11 cellular contexts compared by ENCODE assay signal in the genomic region with DNA sequence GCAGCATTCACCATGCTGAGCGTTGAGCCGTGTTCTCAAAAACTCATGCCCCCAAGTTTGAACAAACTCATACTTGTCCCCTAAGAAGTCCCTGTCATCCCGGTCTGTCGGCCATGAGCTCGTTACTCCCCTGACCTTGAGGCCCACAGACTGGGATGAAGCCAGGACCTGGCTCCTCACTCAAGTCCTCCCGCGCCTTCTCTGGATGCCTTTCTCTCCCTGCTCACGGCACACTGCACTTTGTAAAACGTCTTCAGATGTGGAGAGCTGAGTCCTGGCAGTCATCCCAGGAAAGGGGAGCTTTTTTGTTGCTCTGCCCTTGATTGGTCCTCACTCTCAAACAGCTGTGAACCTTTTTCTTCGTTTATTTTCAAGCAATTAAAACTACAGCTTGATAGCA.
DNase-seq lines count a peak whose midpoint lies in the region; TF ChIP-seq lines count a peak whose summit lies in the region.
"Had no signal": no experiment of that assay in that cellular context is flagged by ENCODE, and none has a peak within 500 bp of the region (broad histone marks: within the 10 kb centered on the region; RNA-seq: fewer than 3 reads in every experiment).

No MANE protein-coding gene starts in this region.

- TF ChIP-seq CTCF in HEK293 (tag by site-specific recombination; IDR thresholded peaks at IDR 0.05) = no peak
- no peak for TF ChIP-seq CTCF in astrocyte of the cerebellum (IDR thresholded peaks at IDR 0.05; ENCODE audit: low read depth, low read length, missing control alignments)
- TF ChIP-seq CTCF in smooth muscle cell (IDR thresholded peaks at IDR 0.05; ENCODE audit: borderline replicate concordance, insufficient read depth, poor library complexity, severe bottlenecking) = no peak
- TF ChIP-seq CTCF in spleen (IDR thresholded peaks at IDR 0.05 in 8 of 11, conservative IDR thresholded peaks at IDR 0.05 in 3 of 11) = no peak

- intact Hi-C loops in spleen (cut with DNase I; ENCODE audit: low total_unique reads) = no loop called here

- H3K27ac ChIP-seq in HEK293 (ENCODE audit: extremely low read depth, low read depth, low read length) = no peak overlapping the region
- peak overlapping the region; percentile 6 for H3K27ac ChIP-seq in smooth muscle cell (ENCODE audit: low read depth)
- peak overlapping the region in 4 of 8 donors; percentile 28 to 59 (median 40) for H3K27ac ChIP-seq in spleen

- no peaks in the 10 kb centered on the region for H3K36me3 Mint-ChIP-seq in activated CD4-positive, alpha-beta memory T cell treated with anti-CD3 and anti-CD28 coated beads, Interleukin-2, amount 10 ng/mL, durations not matched to agents 7 days and 5 days (ENCODE audit: low read depth)

- H3K4me2 ChIP-seq in smooth muscle cell = peak overlapping the region; percentile 37

- H3K4me3 ChIP-seq in HEK293 (ENCODE audit: low read depth, low read length) (no peak overlapping the region), astrocyte of the cerebellum (ENCODE audit: low read depth, low read length) (no peak overlapping the region), smooth muscle cell (no peak overlapping the region), spleen (no peak overlapping the region)

- in situ Hi-C loops in astrocyte of the cerebellum (cut with HindIII; ENCODE audit: low sequenced_read_pairs) = no loop called here

- CTCF ChIA-PET in HEK293 (lab: Yijun Ruan, JAX) = interaction anchor here (0.6 to 3.8 kb wide), 7 partner anchors 8 to 1661 kb away, joined by 3 to 43 read pairs (median 5); no protein-coding TSS in a partner anchor
- CTCF ChIA-PET in activated CD4-positive, alpha-beta memory T cell treated with anti-CD3 and anti-CD28 coated beads, Interleukin-2, amount 10 ng/mL, durations not matched to agents 7 days and 5 days (lab: Charles Lee) = interaction anchor here (1.6 to 4.6 kb wide), 4 partner anchors 8 to 27 kb away, joined by 5 to 26 read pairs (median 7); no protein-coding TSS in a partner anchor

- H3F3A ChIP-seq in smooth muscle cell (ENCODE audit: low read depth) = no peaks in the 10 kb centered on the region

- H3K9me3 ChIP-seq in HEK293 (ENCODE audit: control insufficient read depth, insufficient read depth, low read depth, low read length) = no peaks in the 10 kb centered on the region
- H3K9me3 ChIP-seq in smooth muscle cell (replicated peaks; ENCODE audit: low read depth) = no peaks in the 10 kb centered on the region
- no peaks in the 10 kb centered on the region for H3K9me3 ChIP-seq in spleen

- POLR2A ChIA-PET in HEK293 (lab: Yijun Ruan, JAX) = no interaction called here
- POLR2A ChIA-PET in activated CD4-positive, alpha-beta memory T cell treated with anti-CD3 and anti-CD28 coated beads, Interleukin-2, amount 10 ng/mL, durations not matched to agents 7 days and 5 days (lab: Charles Lee) = no interaction called here

- no peak for TF ChIP-seq POLR2A in spleen (IDR thresholded peaks at IDR 0.05)

- H3K9ac ChIP-seq in smooth muscle cell (ENCODE audit: low read depth) = no peak overlapping the region

- H3K9me3 Mint-ChIP-seq in activated CD4-positive, alpha-beta memory T cell treated with anti-CD3 and anti-CD28 coated beads, Interleukin-2, amount 10 ng/mL, durations not matched to agents 7 days and 5 days = no peaks in the 10 kb centered on the region
- H3K9me3 Mint-ChIP-seq: IgD-negative memory B cell had no signal

- 68% methylated on average over 10 of the region's 10 CpGs for WGBS in smooth muscle cell (ENCODE audit: low lambda C conversion rate)
- 61 to 83% (median 77%) methylated on average over 10 of the region's 10 CpGs for WGBS in spleen, 5 donors

- DNase-seq in astrocyte of the cerebellum (ENCODE audit: low read depth) (peak; percentile 67), iris pigment epithelial cell (ENCODE audit: low read depth) (peak; percentile 78), smooth muscle cell (lab: John Stamatoyannopoulos, UW; ENCODE audit: unreplicated experiment) (no peak), spleen (no peak), NCI-H510A (lab: John Stamatoyannopoulos, UW) (no peak)
- DNase-seq in activated CD4-positive, alpha-beta memory T cell treated with anti-CD3 and anti-CD28 coated beads, Interleukin-2, amount 10 ng/mL, durations not matched to agents 7 days and 5 days = no peak
- DNase-seq in stimulated activated CD4-positive, alpha-beta T cell treated with anti-CD3 and anti-CD28 coated beads, Interleukin-1b, Interleukin-23, amount 100 ng/mL, for 48 hours = no peak
- DNase-seq: midbrain, T1000 had no signal

- H3K79me2 ChIP-seq in smooth muscle cell (ENCODE audit: low read depth) = peaks cover 20% of the 10 kb centered on the region

- H3K27me3 Mint-ChIP-seq in activated CD4-positive, alpha-beta memory T cell treated with anti-CD3 and anti-CD28 coated beads, Interleukin-2, amount 10 ng/mL, durations not matched to agents 7 days and 5 days = peaks cover 4% of the 10 kb centered on the region
- H3K27me3 Mint-ChIP-seq: IgD-negative memory B cell had no signal

- no peaks in the 10 kb centered on the region for H3K36me3 ChIP-seq in HEK293 (ENCODE audit: control insufficient read depth in 2 of 2, insufficient read depth in 1 of 2, low read length in 2 of 2)
- H3K36me3 ChIP-seq in smooth muscle cell (ENCODE audit: low read depth) = no peaks in the 10 kb centered on the region
- peaks cover 0 to 7% (median 0%) of the 10 kb centered on the region in 6 donors for H3K36me3 ChIP-seq in spleen

- no peaks in the 10 kb centered on the region; the same call in 1 of the 2 replicates for H3K4me1 ChIP-seq in HEK293 (ENCODE audit: control insufficient read depth, insufficient read depth, low read length)
- H3K4me1 ChIP-seq in smooth muscle cell (ENCODE audit: low read depth) = no peaks in the 10 kb centered on the region
- H3K4me1 ChIP-seq in spleen = peaks cover 0 to 54% (median 12%) of the 10 kb centered on the region in 6 donors

- H3K4me3 Mint-ChIP-seq in activated CD4-positive, alpha-beta memory T cell treated with anti-CD3 and anti-CD28 coated beads, Interleukin-2, amount 10 ng/mL, durations not matched to agents 7 days and 5 days = no peak overlapping the region
- H3K4me3 Mint-ChIP-seq: IgD-negative memory B cell had no signal

- H3K4me1 Mint-ChIP-seq in activated CD4-positive, alpha-beta memory T cell treated with anti-CD3 and anti-CD28 coated beads, Interleukin-2, amount 10 ng/mL, durations not matched to agents 7 days and 5 days = no peaks in the 10 kb centered on the region

- H2AFZ ChIP-seq in smooth muscle cell (ENCODE audit: low read depth) = no peak overlapping the region

- no peak overlapping the region for H3K27ac Mint-ChIP-seq in activated CD4-positive, alpha-beta memory T cell treated with anti-CD3 and anti-CD28 coated beads, Interleukin-2, amount 10 ng/mL, durations not matched to agents 7 days and 5 days
- H3K27ac Mint-ChIP-seq: IgD-negative memory B cell had no signal

- H3K27me3 ChIP-seq in smooth muscle cell (ENCODE audit: low read depth) (no peaks in the 10 kb centered on the region), spleen (replicated peaks in 1 of 7) (no peaks in the 10 kb centered on the region)

- peaks cover 3% of the 10 kb centered on the region for H4K20me1 ChIP-seq in smooth muscle cell (ENCODE audit: low read depth)

TF ChIP-seq in HEK293, 187 proteins besides CTCF, POLR2A, EP300 and RAD21:
- no peak for TF ChIP-seq BCL11A (tag by site-specific recombination; IDR thresholded peaks at IDR 0.05; ENCODE audit: low read depth)
- TF ChIP-seq, protein P1, sequence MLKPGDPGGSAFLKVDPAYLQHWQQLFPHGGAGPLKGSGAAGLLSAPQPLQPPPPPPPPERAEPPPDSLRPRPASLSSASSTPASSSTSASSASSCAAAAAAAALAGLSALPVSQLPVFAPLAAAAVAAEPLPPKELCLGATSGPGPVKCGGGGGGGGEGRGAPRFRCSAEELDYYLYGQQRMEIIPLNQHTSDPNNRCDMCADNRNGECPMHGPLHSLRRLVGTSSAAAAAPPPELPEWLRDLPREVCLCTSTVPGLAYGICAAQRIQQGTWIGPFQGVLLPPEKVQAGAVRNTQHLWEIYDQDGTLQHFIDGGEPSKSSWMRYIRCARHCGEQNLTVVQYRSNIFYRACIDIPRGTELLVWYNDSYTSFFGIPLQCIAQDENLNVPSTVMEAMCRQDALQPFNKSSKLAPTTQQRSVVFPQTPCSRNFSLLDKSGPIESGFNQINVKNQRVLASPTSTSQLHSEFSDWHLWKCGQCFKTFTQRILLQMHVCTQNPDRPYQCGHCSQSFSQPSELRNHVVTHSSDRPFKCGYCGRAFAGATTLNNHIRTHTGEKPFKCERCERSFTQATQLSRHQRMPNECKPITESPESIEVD (tag by site-specific recombination; IDR thresholded peaks at IDR 0.05) = peak; percentile 43; the same call in 1 of the 2 replicates

Comparison
In these comparisons a context has a peak if more than half of its experiments do, and no peak if none do; other contexts are left out.
1. DNase-seq: peak in astrocyte of the cerebellum (single experiment) and iris pigment epithelial cell (single experiment); none in smooth muscle cell (single experiment), activated CD4-positive, alpha-beta memory T cell treated with anti-CD3 and anti-CD28 coated beads, Interleukin-2, amount 10 ng/mL, durations not matched to agents 7 days and 5 days (single experiment), stimulated activated CD4-positive, alpha-beta T cell treated with anti-CD3 and anti-CD28 coated beads, Interleukin-1b, Interleukin-23, amount 100 ng/mL, for 48 hours (single experiment), spleen (single experiment) and NCI-H510A (single experiment).